ENCODE assay signal across 26 cellular contexts in the genomic region with DNA sequence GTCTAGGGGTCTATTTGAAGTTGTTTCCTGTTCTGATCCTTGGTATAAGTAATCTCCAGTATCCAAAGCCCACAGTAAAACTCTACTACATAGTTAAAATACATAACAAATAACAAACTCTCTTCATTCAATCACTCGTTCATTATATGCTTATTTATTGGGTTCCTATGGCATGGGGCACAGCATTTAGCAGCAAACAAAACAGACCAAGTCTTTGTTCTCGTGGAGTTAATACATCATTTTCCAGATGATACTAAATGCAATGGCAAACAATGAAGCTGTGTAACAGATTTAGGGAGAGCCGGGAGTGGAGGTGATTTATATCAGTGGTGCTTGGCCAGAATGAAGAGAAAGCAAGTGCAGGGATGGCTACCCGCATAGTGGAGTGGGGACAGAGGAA. TPM values are rescaled to one million over a fixed set of nuclear protein-coding genes. Genes with fewer than 3 reads are reported as not detected.
"Had no signal": no experiment of that assay in that cellular context is flagged by ENCODE, and none has a peak within 500 bp of the region (broad histone marks: within the 10 kb centered on the region; RNA-seq: fewer than 3 reads in every experiment).

No MANE protein-coding gene starts in this region.

- ATAC-seq: activated naive CD4-positive, alpha-beta T cell treated with anti-CD3 and anti-CD28 coated beads, Interleukin-2, amount 50 U/mL, for 72 hours; foreskin keratinocyte; heart right ventricle; naive thymus-derived CD4-positive, alpha-beta T cell; stimulated activated naive B cell treated with anti-CD40 and anti-IgM and Interleukin-4, amounts not matched to agents 10 μg/mL and 1 μg/mL and 100 μg/mL, for 72 hours; WTC11 had no signal

- H3K4me2 ChIP-seq: smooth muscle cell had no signal

- FAIRE-seq: bronchial epithelial cell had no signal

- H3K4me1 ChIP-seq: esophagus muscularis mucosa, foreskin keratinocyte, heart right ventricle, right atrium auricular region, stomach, thyroid gland, upper lobe of left lung, vagina had no signal

- H3K9me3 ChIP-seq: esophagus muscularis mucosa, heart right ventricle, right atrium auricular region, stomach, thyroid gland, upper lobe of left lung, vagina had no signal

- H3K36me3 ChIP-seq: esophagus muscularis mucosa, heart right ventricle, right atrium auricular region, stomach, thyroid gland, upper lobe of left lung, vagina had no signal

- H3K27ac ChIP-seq: esophagus muscularis mucosa, foreskin keratinocyte, heart right ventricle, right atrium auricular region, stomach, thyroid gland, upper lobe of left lung, vagina had no signal

- H3K4me3 ChIP-seq: esophagus muscularis mucosa, heart right ventricle, right atrium auricular region, smooth muscle cell, stomach, thyroid gland, upper lobe of left lung, vagina had no signal

- H3K27me3 ChIP-seq: esophagus muscularis mucosa, foreskin keratinocyte, heart right ventricle, right atrium auricular region, stomach, thyroid gland, upper lobe of left lung, vagina had no signal

- DNase-seq: activated CD4-positive, alpha-beta memory T cell treated with anti-CD3 and anti-CD28 coated beads, Interleukin-2, amount 10 ng/mL, durations not matched to agents 7 days and 5 days; activated CD4-positive, alpha-beta T cell treated with anti-CD3 and anti-CD28 coated beads for 1 hour; activated CD4-positive, alpha-beta T cell treated with anti-CD3 and anti-CD28 coated beads, Interleukin-2, amount 10 ng/mL, durations not matched to agents 7 days and 5 days; activated T-cell treated with anti-CD3 and anti-CD28 coated beads, Interleukin-2, amount 50 U/mL, for 48 hours; foreskin keratinocyte; heart right ventricle; midbrain; naive thymus-derived CD4-positive, alpha-beta T cell; stimulated activated CD4-positive, alpha-beta T cell treated with anti-CD3 and anti-CD28 coated beads, Interleukin-1b, Interleukin-23, amount 100 ng/mL, for 48 hours; stimulated activated naive B cell treated with anti-CD40 and anti-IgM and Interleukin-4, amounts not matched to agents 10 μg/mL and 1 μg/mL and 100 μg/mL, for 72 hours; stomach; thyroid gland; upper lobe of left lung had no signal

RNA-seq across cellular contexts. Expression of gene SPARCL1, which starts 36.6 kb away (rescaled TPM):
- total RNA-seq: activated CD4-positive, alpha-beta memory T cell treated with anti-CD3 and anti-CD28 coated beads, Interleukin-2, amount 10 ng/mL, durations not matched to agents 7 days and 5 days; activated CD4-positive, alpha-beta T cell treated with anti-CD3 and anti-CD28 coated beads, Interleukin-2, amount 10 ng/mL, durations not matched to agents 7 days and 5 days; activated naive CD4-positive, alpha-beta T cell treated with anti-CD3 and anti-CD28 coated beads, Interleukin-2, amount 50 U/mL, for 72 hours; activated T-helper 2 cell treated with anti-CD3 and anti-CD28 coated beads, Interferon-gamma antibody, Interleukin-2, Interleukin-4, amounts not matched to agents 10 μg/mL and 5 μg/mL and 100 μg/mL, durations not matched to agents 14 hours and 24 hours and 36 hours; bronchial epithelial cell; foreskin keratinocyte; kidney epithelial cell; naive thymus-derived CD4-positive, alpha-beta T cell; smooth muscle cell had no signal
- polyA plus RNA-seq: foreskin keratinocyte; naive thymus-derived CD4-positive, alpha-beta T cell; smooth muscle cell had no signal

RNA-seq across cellular contexts. Expression of gene DSPP, which starts 42.6 kb away (rescaled TPM):
- total RNA-seq: activated CD4-positive, alpha-beta memory T cell treated with anti-CD3 and anti-CD28 coated beads, Interleukin-2, amount 10 ng/mL, durations not matched to agents 7 days and 5 days; activated CD4-positive, alpha-beta T cell treated with anti-CD3 and anti-CD28 coated beads, Interleukin-2, amount 10 ng/mL, durations not matched to agents 7 days and 5 days; activated naive CD4-positive, alpha-beta T cell treated with anti-CD3 and anti-CD28 coated beads, Interleukin-2, amount 50 U/mL, for 72 hours; activated T-helper 2 cell treated with anti-CD3 and anti-CD28 coated beads, Interferon-gamma antibody, Interleukin-2, Interleukin-4, amounts not matched to agents 10 μg/mL and 5 μg/mL and 100 μg/mL, durations not matched to agents 14 hours and 24 hours and 36 hours; bronchial epithelial cell; esophagus muscularis mucosa; foreskin keratinocyte; glomerular endothelial cell; heart right ventricle; kidney epithelial cell; lower leg skin; naive thymus-derived CD4-positive, alpha-beta T cell; omental fat pad; pulmonary artery endothelial cell; right atrium auricular region; smooth muscle cell; stomach; upper lobe of left lung; vagina; WTC11 had no signal
- polyA plus RNA-seq: foreskin keratinocyte; heart right ventricle; naive thymus-derived CD4-positive, alpha-beta T cell; smooth muscle cell; stomach had no signal
